In genomic region chr10:111360260-111360925, GRCh38 we compare ENCODE assay signal across 8 cellular contexts.
DNase-seq lines count a peak whose midpoint lies in the region; ATAC-seq and TF ChIP-seq lines count a peak whose summit lies in the region.

No MANE protein-coding gene starts in this region.

- DNase-seq in NCI-H526 treated with DMSO at 0.1 percent for 48 hours (lab: John Stamatoyannopoulos, UW) = peak; percentile 10
- DNase-seq in choroid plexus epithelial cell (ENCODE audit: low read depth) = peak; percentile 1
- DNase-seq in mucosa of gallbladder (ENCODE audit: low spot score) = peak; percentile 17
- DNase-seq in HuH-7.5 (ENCODE audit: low spot score) = no peak
- no peak for DNase-seq in stimulated activated CD4-positive, alpha-beta T cell treated with anti-CD3 and anti-CD28 coated beads, Interleukin-4, amount 100 ng/mL, for 24 hours

- TF ChIP-seq CTCF in DOHH2 (IDR thresholded peaks at IDR 0.05; ENCODE audit: low read depth, low read length, poor library complexity, severe bottlenecking) (peak; percentile 65), choroid plexus epithelial cell (conservative IDR thresholded peaks at IDR 0.05; ENCODE audit: low read depth, low read length) (no peak)

- H3K4me2 ChIP-seq in DOHH2 (ENCODE audit: low read length) = no peak overlapping the region

- no peaks in the 10 kb centered on the region for H3F3A ChIP-seq in DOHH2 (ENCODE audit: control insufficient read depth, insufficient read depth)

- no peaks in the 10 kb centered on the region for H3K9me2 ChIP-seq in DOHH2 (replicated peaks; ENCODE audit: control insufficient read depth, low read length)

- H3K9me3 ChIP-seq in DOHH2 (ENCODE audit: control insufficient read depth, insufficient read depth, low read length) = no peaks in the 10 kb centered on the region

- ATAC-seq in GM19395 (IDR thresholded peaks at IDR 0.05; ENCODE audit: unreplicated experiment) = peak; percentile 85
- peak; percentile 88 for ATAC-seq in HG03196 (IDR thresholded peaks at IDR 0.05; ENCODE audit: unreplicated experiment)

- H3K36me3 ChIP-seq in DOHH2 (ENCODE audit: control insufficient read depth, low read length) = no peaks in the 10 kb centered on the region

- H3K79me2 ChIP-seq in DOHH2 (ENCODE audit: control insufficient read depth, low read length) = no peaks in the 10 kb centered on the region

- no peak overlapping the region for H3K4me3 ChIP-seq in DOHH2 (ENCODE audit: low read length)
- no peak overlapping the region for H3K4me3 ChIP-seq in choroid plexus epithelial cell (ENCODE audit: low read depth, low read length)

- peaks cover 18% of the 10 kb centered on the region for H3K27me3 ChIP-seq in DOHH2 (ENCODE audit: control insufficient read depth, low read length)

- H4K20me1 ChIP-seq in DOHH2 (ENCODE audit: control insufficient read depth, insufficient read depth, low read depth, low read length) = no peaks in the 10 kb centered on the region

- no peaks in the 10 kb centered on the region for H3K4me1 ChIP-seq in DOHH2 (ENCODE audit: control insufficient read depth, low read length)

- no peak overlapping the region for H3K27ac ChIP-seq in DOHH2 (ENCODE audit: low read depth, low read length)

Comparison
In these comparisons a context has a peak if more than half of its experiments do, and no peak if none do; other contexts are left out.
1. DNase-seq: peak in NCI-H526 treated with DMSO at 0.1 percent for 48 hours (single experiment), choroid plexus epithelial cell (single experiment) and mucosa of gallbladder (single experiment); none in HuH-7.5 (single experiment) and stimulated activated CD4-positive, alpha-beta T cell treated with anti-CD3 and anti-CD28 coated beads, Interleukin-4, amount 100 ng/mL, for 24 hours (single experiment).